8 cellular contexts compared by ENCODE assay signal in genomic region chr14:52067873-52068740, GRCh38. TPM values are rescaled to one million over a fixed set of nuclear protein-coding genes. Genes with fewer than 3 reads are reported as not detected.
A peak's percentile ranks its signal among the peaks of the same experiment; 100 is the strongest.
DNase-seq lines count a peak whose midpoint lies in the region; ATAC-seq and TF ChIP-seq lines count a peak whose summit lies in the region.

No MANE protein-coding gene starts in this region.

- H3K4me2 ChIP-seq in GM23338, result peak overlapping the region; percentile 98

- H3K36me3 ChIP-seq in GM23338 (ENCODE audit: insufficient read depth), result no peaks in the 10 kb centered on the region
- H3K36me3 ChIP-seq in esophagus muscularis mucosa, result no peaks in the 10 kb centered on the region

- H3K4me1 ChIP-seq in GM23338 (ENCODE audit: insufficient read depth), result peaks cover 17% of the 10 kb centered on the region
- peaks cover 28 to 59% (median 50%) of the 10 kb centered on the region in 4 donors for H3K4me1 ChIP-seq in esophagus muscularis mucosa

- no peak for TF ChIP-seq POLR2A in esophagus muscularis mucosa (IDR thresholded peaks at IDR 0.05; ENCODE audit: low read depth)

- H3K9me2 ChIP-seq in GM23338 (ENCODE audit: insufficient read depth), result 0 out of 2 replicates have a peak, but pooled peaks cover 5% of the 10 kb centered on the region

- H2AFZ ChIP-seq in GM23338, result peak overlapping the region; percentile 99

- 0 out of 2 replicates have a peak, but pooled peaks cover 4% of the 10 kb centered on the region for H4K20me1 ChIP-seq in GM23338 (replicated peaks; ENCODE audit: insufficient read depth)

- H3K4me3 ChIP-seq in GM23338, result peak overlapping the region; percentile 87
- peak overlapping the region; percentile 75 to 86 (median 80) for H3K4me3 ChIP-seq in esophagus muscularis mucosa

- H3K27me3 Mint-ChIP-seq in GM23338 (ENCODE audit: insufficient read depth, low read depth, poor library complexity), result peaks cover 45% of the 10 kb centered on the region
- peaks cover 76% of the 10 kb centered on the region for H3K27me3 Mint-ChIP-seq in T-helper 1 cell treated with Interleukin-12 subunit alpha and Interleukin-12 subunit beta and Interleukin-4 antibody, amounts not matched to agents 30 μg/mL and 1 μg/mL, for 36 hours (ENCODE audit: low read depth)
- peaks cover 40 to 42% of the 10 kb centered on the region in 2 donors for H3K27me3 Mint-ChIP-seq in natural killer cell (ENCODE audit: low read depth in 2 of 2)

- H3K27ac ChIP-seq in GM23338 (ENCODE audit: low read depth) (no peak overlapping the region), esophagus muscularis mucosa (replicated peaks in 1 of 4) (peak overlapping the region; percentile 91 to 95 (median 93))

- H3K27ac Mint-ChIP-seq in GM23338 (no peak overlapping the region), natural killer cell (no peak overlapping the region)
- H3K27ac Mint-ChIP-seq in T-helper 1 cell treated with Interleukin-12 subunit alpha and Interleukin-12 subunit beta and Interleukin-4 antibody, amounts not matched to agents 30 μg/mL and 1 μg/mL, for 36 hours, result no peak overlapping the region

- 2% methylated on average over 34 of the region's 56 CpGs for WGBS in esophagus muscularis mucosa

- intact Hi-C loops in esophagus muscularis mucosa (cut with DNase I) (no loop called here), natural killer cell (cut with micrococcal nuclease) (loop anchor here (2.0 kb wide), 1 partner anchor 199 kb away; the partner anchor contains the start of gene PTGDR)

- H3K4me1 Mint-ChIP-seq in GM23338 (peaks cover 23% of the 10 kb centered on the region), natural killer cell (peaks cover 21 to 29% of the 10 kb centered on the region in 2 donors)
- H3K4me1 Mint-ChIP-seq in T-helper 1 cell treated with Interleukin-12 subunit alpha and Interleukin-12 subunit beta and Interleukin-4 antibody, amounts not matched to agents 30 μg/mL and 1 μg/mL, for 36 hours (ENCODE audit: low read depth), result peaks cover 11% of the 10 kb centered on the region

- no peaks in the 10 kb centered on the region for H3K79me2 ChIP-seq in GM23338 (replicated peaks; ENCODE audit: insufficient read depth)

- H3K9me3 ChIP-seq in esophagus muscularis mucosa, result no peaks in the 10 kb centered on the region

- H3K4me3 Mint-ChIP-seq in GM23338, result peak overlapping the region; percentile 82
- peak overlapping the region; percentile 52 for H3K4me3 Mint-ChIP-seq in T-helper 1 cell treated with Interleukin-12 subunit alpha and Interleukin-12 subunit beta and Interleukin-4 antibody, amounts not matched to agents 30 μg/mL and 1 μg/mL, for 36 hours
- H3K4me3 Mint-ChIP-seq in natural killer cell, result peak overlapping the region; percentile 85

- TF ChIP-seq EP300 in esophagus muscularis mucosa (IDR thresholded peaks at IDR 0.05), result no peak

- TF ChIP-seq CTCF in GM23338 (conservative IDR thresholded peaks at IDR 0.05; ENCODE audit: low read depth in 2 of 2) (no peak), esophagus muscularis mucosa (IDR thresholded peaks at IDR 0.05) (no peak), natural killer cell (IDR thresholded peaks at IDR 0.05) (no peak)

- H3K9me3 Mint-ChIP-seq in GM23338 (no peaks in the 10 kb centered on the region), natural killer cell (no peaks in the 10 kb centered on the region)
- no peaks in the 10 kb centered on the region for H3K9me3 Mint-ChIP-seq in T-helper 1 cell treated with Interleukin-12 subunit alpha and Interleukin-12 subunit beta and Interleukin-4 antibody, amounts not matched to agents 30 μg/mL and 1 μg/mL, for 36 hours

- ATAC-seq in GM23338 (peak; percentile 41), natural killer cell (peak; percentile 24 to 38 (median 25))

- H3K36me3 Mint-ChIP-seq in GM23338 (ENCODE audit: low read depth), result no peaks in the 10 kb centered on the region
- H3K36me3 Mint-ChIP-seq in T-helper 1 cell treated with Interleukin-12 subunit alpha and Interleukin-12 subunit beta and Interleukin-4 antibody, amounts not matched to agents 30 μg/mL and 1 μg/mL, for 36 hours (ENCODE audit: low read depth), result peaks cover 1% of the 10 kb centered on the region
- no peaks in the 10 kb centered on the region for H3K36me3 Mint-ChIP-seq in natural killer cell

- H3K27me3 ChIP-seq in GM23338 (ENCODE audit: insufficient read depth) (peaks cover 60% of the 10 kb centered on the region), esophagus muscularis mucosa (no peaks in the 10 kb centered on the region)

- peak; percentile 66 for DNase-seq in GM23338 (ENCODE audit: low spot score)
- peak; percentile 92 for DNase-seq in esophagus muscularis mucosa (ENCODE audit: extremely low spot score)
- no peak for DNase-seq in natural killer cell
- no peak for DNase-seq in NCI-H1694 (lab: John Stamatoyannopoulos, UW)
- no peak for DNase-seq in NCI-H82 (lab: John Stamatoyannopoulos, UW)
- DNase-seq in NCI-H146 treated with DMSO at 0.1 percent for 48 hours (lab: John Stamatoyannopoulos, UW; ENCODE audit: unreplicated experiment), result no peak
- DNase-seq in NCI-H1694 treated with DMSO at 0.1 percent for 48 hours (lab: John Stamatoyannopoulos, UW), result no peak

- peaks cover 6% of the 10 kb centered on the region; the same call in 1 of the 2 replicates for H3F3A ChIP-seq in GM23338 (replicated peaks; ENCODE audit: low read depth)

TF ChIP-seq in GM23338, 12 proteins besides CTCF, POLR2A, EP300 and RAD21:
- TF ChIP-seq EZH2phosphoT487 (IDR thresholded peaks at IDR 0.05; ENCODE audit: unreplicated experiment) (peak; percentile 7), JUNB (IDR thresholded peaks at IDR 0.05; ENCODE audit: unreplicated experiment) (no peak), EZH2 (IDR thresholded peaks at IDR 0.05; ENCODE audit: low read depth, unreplicated experiment) (peak; percentile 54)

RNA-seq across cellular contexts. Expression of gene NID2, which starts 0.8 kb away (rescaled TPM):
- total RNA-seq in GM23338 (2014; rRNA removed; shearing (Covaris generic)), result 7.1 and 10.4 TPM in 2 replicates
- polyA plus RNA-seq in GM23338 (2016; fragmentation: Nextera tagmentation; extraction: Ambion mirVana), result 2.7 and 4.3 TPM in 2 replicates
- total RNA-seq in esophagus muscularis mucosa (10 to 100 TPM; 40.4 to 77.2 (median 57.5) TPM), natural killer cell (under 1 TPM; 0.36 to 0.80 (median 0.40) TPM)

Comparison
In these comparisons a context has a peak if more than half of its experiments do, and no peak if none do; other contexts are left out.
1. DNase-seq: peak in GM23338 (single experiment) and esophagus muscularis mucosa (single experiment); none in natural killer cell (single experiment), NCI-H1694 (single experiment), NCI-H82 (single experiment), NCI-H146 treated with DMSO at 0.1 percent for 48 hours (single experiment) and NCI-H1694 treated with DMSO at 0.1 percent for 48 hours (single experiment).
2. Peak in every context shown above with its lines, with median percentiles within 50 percentile points of each other: H3K4me3 Mint-ChIP-seq.